2 cellular contexts compared by ENCODE assay signal in the genomic region with DNA sequence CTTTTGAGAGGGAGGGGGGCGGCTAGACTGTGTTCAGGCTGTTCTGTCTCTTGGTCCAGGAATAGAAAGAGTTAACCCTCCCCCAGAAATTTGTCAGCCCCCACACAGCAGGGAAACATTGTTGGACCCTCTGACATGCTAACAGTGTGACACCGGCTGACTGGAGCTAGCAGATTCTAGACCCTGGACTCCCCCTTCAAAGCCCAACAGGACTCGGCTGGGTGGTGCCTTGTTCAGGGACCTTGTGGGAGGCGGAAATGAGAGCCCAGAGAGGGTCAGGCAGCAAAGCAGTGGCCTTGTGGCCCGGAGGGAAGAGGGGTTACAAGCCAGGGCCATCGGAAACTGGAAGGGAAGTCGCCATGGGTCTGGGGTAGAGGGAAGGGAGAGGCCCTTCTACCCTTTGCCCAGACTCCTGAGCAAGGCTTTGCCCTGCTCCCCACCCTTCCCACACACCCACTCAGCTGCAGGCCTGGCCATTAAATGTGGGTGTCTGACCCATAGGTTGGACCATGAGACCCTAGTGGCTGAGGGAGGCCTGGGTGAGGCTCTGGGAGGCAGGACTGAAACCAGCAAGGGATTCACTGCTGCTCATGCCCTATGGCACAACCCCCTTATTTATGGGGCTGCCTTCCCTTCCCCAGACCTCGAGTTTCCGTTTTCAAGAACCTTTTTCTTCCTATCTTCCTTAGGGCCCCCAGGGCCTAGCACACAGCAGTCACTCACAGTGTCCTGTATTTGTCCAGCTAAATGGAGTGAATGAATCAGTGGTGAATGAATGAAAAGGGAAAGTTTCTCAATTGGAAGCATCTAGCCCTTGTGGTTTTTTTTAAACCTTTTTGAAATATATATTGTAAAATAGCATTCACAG.
TF ChIP-seq lines count a peak whose summit lies in the region.

No MANE protein-coding gene starts in this region.

TF ChIP-seq in H1, 55 proteins besides CTCF, POLR2A, EP300 and RAD21:
- no peak for TF ChIP-seq NANOG (IDR thresholded peaks at IDR 0.05; ENCODE audit: insufficient read depth, low read depth, low read length, poor library complexity, severe bottlenecking)
- peak; percentile 69; the same call in 1 of the 2 replicates for TF ChIP-seq SUZ12 (IDR thresholded peaks at IDR 0.05; ENCODE audit: low read length)
- peak; percentile 43 for TF ChIP-seq RNF2 (IDR thresholded peaks at IDR 0.05; ENCODE audit: borderline replicate concordance, low read depth, low read length, missing control alignments, poor library complexity, severe bottlenecking)
- peak; percentile 48 for TF ChIP-seq EZH2 (IDR thresholded peaks at IDR 0.05; ENCODE audit: low read depth, low read length, severe bottlenecking)
- no peak for TF ChIP-seq HDAC6 (IDR thresholded peaks at IDR 0.05; ENCODE audit: low read depth, low read length)

TF ChIP-seq in neural cell, 6 proteins besides CTCF, POLR2A, EP300 and RAD21:
- no peak for TF ChIP-seq POLR2AphosphoS5 (IDR thresholded peaks at IDR 0.05)
- no peak for TF ChIP-seq MXI1 (conservative IDR thresholded peaks at IDR 0.05; ENCODE audit: poor library complexity, severe bottlenecking)
- no peak for TF ChIP-seq TAF1 (IDR thresholded peaks at IDR 0.05; ENCODE audit: low read depth)
- TF ChIP-seq, protein P1, sequence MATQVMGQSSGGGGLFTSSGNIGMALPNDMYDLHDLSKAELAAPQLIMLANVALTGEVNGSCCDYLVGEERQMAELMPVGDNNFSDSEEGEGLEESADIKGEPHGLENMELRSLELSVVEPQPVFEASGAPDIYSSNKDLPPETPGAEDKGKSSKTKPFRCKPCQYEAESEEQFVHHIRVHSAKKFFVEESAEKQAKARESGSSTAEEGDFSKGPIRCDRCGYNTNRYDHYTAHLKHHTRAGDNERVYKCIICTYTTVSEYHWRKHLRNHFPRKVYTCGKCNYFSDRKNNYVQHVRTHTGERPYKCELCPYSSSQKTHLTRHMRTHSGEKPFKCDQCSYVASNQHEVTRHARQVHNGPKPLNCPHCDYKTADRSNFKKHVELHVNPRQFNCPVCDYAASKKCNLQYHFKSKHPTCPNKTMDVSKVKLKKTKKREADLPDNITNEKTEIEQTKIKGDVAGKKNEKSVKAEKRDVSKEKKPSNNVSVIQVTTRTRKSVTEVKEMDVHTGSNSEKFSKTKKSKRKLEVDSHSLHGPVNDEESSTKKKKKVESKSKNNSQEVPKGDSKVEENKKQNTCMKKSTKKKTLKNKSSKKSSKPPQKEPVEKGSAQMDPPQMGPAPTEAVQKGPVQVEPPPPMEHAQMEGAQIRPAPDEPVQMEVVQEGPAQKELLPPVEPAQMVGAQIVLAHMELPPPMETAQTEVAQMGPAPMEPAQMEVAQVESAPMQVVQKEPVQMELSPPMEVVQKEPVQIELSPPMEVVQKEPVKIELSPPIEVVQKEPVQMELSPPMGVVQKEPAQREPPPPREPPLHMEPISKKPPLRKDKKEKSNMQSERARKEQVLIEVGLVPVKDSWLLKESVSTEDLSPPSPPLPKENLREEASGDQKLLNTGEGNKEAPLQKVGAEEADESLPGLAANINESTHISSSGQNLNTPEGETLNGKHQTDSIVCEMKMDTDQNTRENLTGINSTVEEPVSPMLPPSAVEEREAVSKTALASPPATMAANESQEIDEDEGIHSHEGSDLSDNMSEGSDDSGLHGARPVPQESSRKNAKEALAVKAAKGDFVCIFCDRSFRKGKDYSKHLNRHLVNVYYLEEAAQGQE (IDR thresholded peaks at IDR 0.05; ENCODE audit: borderline replicate concordance), result no peak
- TF ChIP-seq SMC3 (conservative IDR thresholded peaks at IDR 0.05; ENCODE audit: poor library complexity), result no peak
- no peak for TF ChIP-seq EZH2 (IDR thresholded peaks at IDR 0.05; ENCODE audit: borderline replicate concordance, insufficient read depth, low read length, poor library complexity, severe bottlenecking)
